In the genomic region with DNA sequence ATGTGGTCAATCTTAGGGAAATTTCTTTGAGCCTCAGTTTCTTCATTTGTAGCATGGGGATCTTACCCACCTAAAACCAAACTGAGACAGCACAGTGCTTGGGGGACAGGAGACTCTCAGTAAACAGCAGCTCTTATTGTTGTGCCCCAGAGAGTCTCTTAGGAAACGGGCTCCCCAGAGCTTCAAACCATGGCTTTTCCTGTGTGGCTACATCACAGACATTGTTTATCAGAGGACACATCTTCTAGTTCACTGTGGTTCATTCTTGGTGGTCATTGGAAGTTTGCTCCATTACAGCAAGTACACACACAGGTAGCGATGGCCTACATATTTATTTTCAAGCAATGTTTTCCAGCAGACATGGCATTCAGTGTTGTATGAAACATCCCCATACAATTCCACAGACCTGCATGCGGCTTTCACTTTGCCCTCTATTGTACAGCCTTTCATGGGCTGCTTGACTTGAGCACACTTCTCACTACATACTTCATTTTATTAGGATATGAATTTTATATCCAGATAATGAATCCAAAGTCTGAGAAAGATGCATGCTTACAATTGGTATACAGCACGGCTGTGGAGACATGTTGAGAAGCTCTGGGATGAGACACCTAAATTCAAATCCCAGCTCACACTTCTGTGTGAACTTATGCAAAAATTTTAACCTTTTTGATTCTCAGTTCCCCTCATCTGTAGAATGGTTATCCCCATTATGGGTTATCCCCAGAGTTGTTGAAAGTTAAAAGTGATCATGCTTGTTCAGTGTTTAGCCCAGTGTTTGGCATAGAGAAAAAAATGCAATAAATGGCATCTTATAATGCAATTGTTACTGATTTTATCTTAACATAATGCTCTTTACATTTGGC, we compare ENCODE assay signal across 1 cellular context.
TF ChIP-seq lines count a peak whose summit lies in the region.

No MANE protein-coding gene starts in this region.

TF ChIP-seq in H1, 55 proteins besides CTCF, POLR2A, EP300 and RAD21 (continued from another document):
- TF ChIP-seq CHD7 (IDR thresholded peaks at IDR 0.05; ENCODE audit: insufficient replicate concordance, low read length) (no peak), HDAC2 (IDR thresholded peaks at IDR 0.05; ENCODE audit: borderline replicate concordance in 1 of 2, low read depth in 2 of 2, low read length in 2 of 2) (no peak), TAF1 (IDR thresholded peaks at IDR 0.05; ENCODE audit: low read depth, low read length) (no peak), CREB1 (IDR thresholded peaks at IDR 0.05) (no peak)
TF ChIP-seq in H1: peak in this region for 0.
